ENCODE assay signal across 2 cellular contexts in genomic region chr6:31870385-31870921, GRCh38.
TF ChIP-seq lines count a peak whose summit lies in the region.

No MANE protein-coding gene starts in this region.

TF ChIP-seq in GM23338, 12 proteins besides CTCF, POLR2A, EP300 and RAD21:
- TF ChIP-seq REST (IDR thresholded peaks at IDR 0.05; ENCODE audit: unreplicated experiment), result no peak
- no peak for TF ChIP-seq JUNB (IDR thresholded peaks at IDR 0.05; ENCODE audit: unreplicated experiment)
- TF ChIP-seq ZNF331 (CRISPR knock-in tag; IDR thresholded peaks at IDR 0.05; ENCODE audit: low read depth), result no peak
- no peak for TF ChIP-seq ZNF462 (CRISPR knock-in tag; IDR thresholded peaks at IDR 0.05)
- no peak for TF ChIP-seq POLR2AphosphoS5 (IDR thresholded peaks at IDR 0.05; ENCODE audit: low read depth)
- no peak for TF ChIP-seq NANOG (IDR thresholded peaks at IDR 0.05; ENCODE audit: borderline replicate concordance)
- no peak for TF ChIP-seq STAT1 (IDR thresholded peaks at IDR 0.05; ENCODE audit: unreplicated experiment)
- no peak for TF ChIP-seq ZNF114 (CRISPR knock-in tag; IDR thresholded peaks at IDR 0.05)
- TF ChIP-seq ETS1 (IDR thresholded peaks at IDR 0.05), result no peak
- TF ChIP-seq CREB1 (CRISPR knock-in tag; IDR thresholded peaks at IDR 0.05; ENCODE audit: low read depth), result no peak
- no peak for TF ChIP-seq EZH2 (IDR thresholded peaks at IDR 0.05; ENCODE audit: low read depth, unreplicated experiment)
- TF ChIP-seq EZH2phosphoT487 (IDR thresholded peaks at IDR 0.05; ENCODE audit: unreplicated experiment), result no peak

TF ChIP-seq in SK-N-SH treated with all-trans-retinoic acid at 6 μM for 48 hours, 23 proteins besides CTCF, POLR2A, EP300 and RAD21 (continued from another document):
- no peak for TF ChIP-seq CSRNP3 (CRISPR knock-in tag; IDR thresholded peaks at IDR 0.05)
